ENCODE assay signal across 8 cellular contexts in genomic region chr11:128630367-128631230, GRCh38. TPM values are rescaled to one million over a fixed set of nuclear protein-coding genes. Genes with fewer than 3 reads are reported as not detected.
DNase-seq lines count a peak whose midpoint lies in the region; ATAC-seq and TF ChIP-seq lines count a peak whose summit lies in the region.

No MANE protein-coding gene starts in this region.

- H3K4me1 Mint-ChIP-seq in memory B cell, result peaks cover 60% of the 10 kb centered on the region

- H3K27ac Mint-ChIP-seq in memory B cell, result peak overlapping the region; percentile 90

- ATAC-seq in GM18870 (IDR thresholded peaks at IDR 0.05; ENCODE audit: unreplicated experiment) (peak; percentile 59), HG03196 (IDR thresholded peaks at IDR 0.05; ENCODE audit: unreplicated experiment) (peak; percentile 51), memory B cell (ENCODE audit: low read depth) (peak; percentile 96)

- peak; percentile 74 to 96 (median 89) for TF ChIP-seq CTCF in dorsolateral prefrontal cortex (IDR thresholded peaks at IDR 0.05 in 54 of 56, conservative IDR thresholded peaks at IDR 0.05 in 2 of 56; ENCODE audit: low read depth in 1 of 56, partially characterized antibody in 56 of 56)

- peak overlapping the region in 1 of 59 donors; percentile 37 for H3K27ac ChIP-seq in dorsolateral prefrontal cortex

- H3K27me3 ChIP-seq in dorsolateral prefrontal cortex, result peaks cover 0 to 5% (median 0%) of the 10 kb centered on the region in 45 donors

- peaks cover 4% of the 10 kb centered on the region for H3K36me3 Mint-ChIP-seq in memory B cell

- intact Hi-C loops in dorsolateral prefrontal cortex (cut with DNase I), result loop anchor here (2.0 to 10.0 kb wide), 7 partner anchors 194 to 473 kb away; no protein-coding TSS in a partner anchor

- peak overlapping the region; percentile 48 for H3K4me3 Mint-ChIP-seq in memory B cell

- DNase-seq in AG20443 (ENCODE audit: low spot score), result peak; percentile 84
- peak; percentile 90 for DNase-seq in NCI-H526 treated with DMSO at 0.1 percent for 48 hours (lab: John Stamatoyannopoulos, UW)
- DNase-seq in activated CD4-positive, alpha-beta T cell treated with anti-CD3 and anti-CD28 coated beads, Interleukin-2, amount 50 U/mL, for 4 hours, result peak; percentile 91 to 92
- DNase-seq in dorsolateral prefrontal cortex, result peak; percentile 32 to 83 (median 73)
- peak; percentile 92 to 94 for DNase-seq in memory B cell (ENCODE audit: low spot score in 2 of 2)
- peak; percentile 85 for DNase-seq in stimulated activated CD8-positive, alpha-beta memory T cell treated with anti-CD3 and anti-CD28 coated beads, Interleukin-15, amount 100 ng/mL, for 24 hours (ENCODE audit: low read depth)

- H3K4me3 ChIP-seq in dorsolateral prefrontal cortex, result no peak overlapping the region

- peaks cover 1% of the 10 kb centered on the region for H3K9me3 Mint-ChIP-seq in memory B cell

- H3K27me3 Mint-ChIP-seq in memory B cell, result peaks cover 1% of the 10 kb centered on the region

RNA-seq across cellular contexts. Expression of gene ETS1, which starts 43.2 kb away (rescaled TPM):
- 10 to 100 TPM in 119 of 120 experiments, 1 to 10 TPM in 1; 9.6 to 30.0 (median 15.3) TPM for total RNA-seq in dorsolateral prefrontal cortex
